In genomic region chrX:14694631-14695030, GRCh38 we compare ENCODE assay signal across 1 cellular context.
TF ChIP-seq lines count a peak whose summit lies in the region.

No MANE protein-coding gene starts in this region.

TF ChIP-seq in SK-N-SH, 30 proteins besides CTCF, POLR2A, EP300 and RAD21:
- TF ChIP-seq TCF12 (IDR thresholded peaks at IDR 0.05) (0 out of 2 replicates have a peak, but pooled peaks have one; percentile 23), FOXM1 (IDR thresholded peaks at IDR 0.05; ENCODE audit: low read depth) (no peak), MXI1 (IDR thresholded peaks at IDR 0.05; ENCODE audit: low read depth, low read length) (no peak), CHD2 (IDR thresholded peaks at IDR 0.05; ENCODE audit: low read length, partially characterized antibody) (no peak), RCOR1 (IDR thresholded peaks at IDR 0.05; ENCODE audit: low read length) (no peak), GATA2 (CRISPR knock-in tag; IDR thresholded peaks at IDR 0.05) (no peak), JUND (IDR thresholded peaks at IDR 0.05) (peak; percentile 11)
